ENCODE assay signal across 10 cellular contexts in the genomic region with DNA sequence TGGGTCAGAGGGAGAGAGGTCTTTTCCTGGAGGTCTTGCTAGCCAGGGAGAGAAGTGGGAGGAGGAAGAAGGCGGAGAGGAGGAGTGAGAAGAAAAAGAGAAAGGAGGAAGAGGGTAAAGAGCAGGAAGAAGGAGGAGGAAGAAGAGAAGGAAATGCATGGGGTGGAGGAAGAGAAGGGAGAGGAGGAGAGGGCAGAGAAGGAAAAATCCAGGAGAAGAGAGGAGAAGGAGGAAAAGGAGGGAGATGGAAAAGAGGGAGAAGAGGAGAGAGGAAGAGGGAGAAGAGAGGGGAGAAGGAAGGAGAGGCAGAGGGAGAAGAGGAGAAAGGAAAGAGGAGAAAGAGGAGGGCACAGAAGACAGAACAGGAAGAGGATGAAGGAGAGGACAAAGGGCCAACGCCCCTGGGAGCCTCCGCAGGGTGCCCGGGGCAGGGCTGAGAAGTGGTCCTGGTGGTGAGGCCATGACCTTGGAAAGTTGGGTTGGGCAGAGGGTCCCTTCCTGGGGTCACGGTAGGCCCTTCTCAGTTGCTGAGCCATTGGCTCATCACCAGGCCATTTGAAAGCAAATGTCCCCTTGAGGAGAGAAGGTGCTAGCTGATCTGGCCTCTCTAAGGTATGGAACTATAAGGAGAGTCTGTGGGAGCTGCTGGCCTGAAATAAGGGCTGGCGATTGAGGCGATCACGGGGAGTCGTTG. TPM values are rescaled to one million over a fixed set of nuclear protein-coding genes. Genes with fewer than 3 reads are reported as not detected.
DNase-seq lines count a peak whose midpoint lies in the region; ATAC-seq and TF ChIP-seq lines count a peak whose summit lies in the region.
"Had no signal": no experiment of that assay in that cellular context is flagged by ENCODE, and none has a peak within 500 bp of the region (broad histone marks: within the 10 kb centered on the region; RNA-seq: fewer than 3 reads in every experiment).

No MANE protein-coding gene starts in this region.

- H2AFZ ChIP-seq in OCI-LY3 (ENCODE audit: low read depth, low read length): no peak overlapping the region
- H2AFZ ChIP-seq in osteoblast (ENCODE audit: low read length): no peak overlapping the region

- peaks cover 19% of the 10 kb centered on the region for H3K27me3 ChIP-seq in OCI-LY3 (ENCODE audit: low read depth, low read length)
- peaks cover 21% of the 10 kb centered on the region for H3K27me3 ChIP-seq in effector memory CD4-positive, alpha-beta T cell (replicated peaks; ENCODE audit: control insufficient read depth, insufficient read depth, low read length, poor library complexity, severe bottlenecking)
- peaks cover 8% of the 10 kb centered on the region for H3K27me3 ChIP-seq in osteoblast (ENCODE audit: insufficient read depth, low read length)

- H3K9ac ChIP-seq in OCI-LY3 (ENCODE audit: low read length): no peak overlapping the region

- H3K9me3 ChIP-seq in OCI-LY3 (ENCODE audit: insufficient read depth, low read length) (no peaks in the 10 kb centered on the region), osteoblast (ENCODE audit: low read depth, low read length) (no peaks in the 10 kb centered on the region)
- H3K9me3 ChIP-seq in effector memory CD4-positive, alpha-beta T cell (ENCODE audit: control insufficient read depth, low read length): no peaks in the 10 kb centered on the region

- H4K20me1 ChIP-seq in OCI-LY3 (ENCODE audit: insufficient read depth, low read length) (no peaks in the 10 kb centered on the region), osteoblast (ENCODE audit: insufficient read depth, low read length) (no peaks in the 10 kb centered on the region)

- H3K4me2 ChIP-seq in OCI-LY3 (ENCODE audit: low read length): peak overlapping the region; percentile 71
- H3K4me2 ChIP-seq in osteoblast (ENCODE audit: insufficient read depth, low read length): peak overlapping the region; percentile 55

- intact Hi-C loops in posterior vena cava (cut with DNase I): no loop called here

- H3K4me1 ChIP-seq in OCI-LY3 (ENCODE audit: low read length) (no peaks in the 10 kb centered on the region), osteoblast (ENCODE audit: insufficient read depth, low read length) (peaks cover 22% of the 10 kb centered on the region)
- H3K4me1 ChIP-seq in effector memory CD4-positive, alpha-beta T cell (ENCODE audit: control insufficient read depth, insufficient read depth, low read length, poor library complexity, severe bottlenecking): peaks cover 13% of the 10 kb centered on the region

- H3K4me3 ChIP-seq in GM12864 (ENCODE audit: low read depth, low read length) (0 out of 2 replicates have a peak overlapping the region, but pooled peaks have one; percentile 32), OCI-LY3 (ENCODE audit: low read length) (peak overlapping the region; percentile 69), osteoblast (ENCODE audit: insufficient read depth, low read length) (no peak overlapping the region)
- H3K4me3 ChIP-seq in effector memory CD4-positive, alpha-beta T cell (ENCODE audit: insufficient read depth, low read depth, low read length, poor library complexity, severe bottlenecking): peak overlapping the region; percentile 39

- H3K36me3 ChIP-seq in OCI-LY3 (replicated peaks; ENCODE audit: low read depth, low read length): no peaks in the 10 kb centered on the region
- no peaks in the 10 kb centered on the region for H3K36me3 ChIP-seq in effector memory CD4-positive, alpha-beta T cell (ENCODE audit: control insufficient read depth, insufficient read depth, low read length)
- H3K36me3 ChIP-seq in osteoblast (ENCODE audit: insufficient read depth, low read length): no peaks in the 10 kb centered on the region

- H3K27ac ChIP-seq in OCI-LY3 (ENCODE audit: low read length): no peak overlapping the region
- no peak overlapping the region for H3K27ac ChIP-seq in effector memory CD4-positive, alpha-beta T cell (ENCODE audit: insufficient read depth, low read length, poor library complexity, severe bottlenecking)
- no peak overlapping the region for H3K27ac ChIP-seq in osteoblast (ENCODE audit: low read depth, low read length)

- TF ChIP-seq CTCF in GM12864 (IDR thresholded peaks at IDR 0.05; ENCODE audit: low read depth, low read length, missing control alignments) (no peak), OCI-LY3 (IDR thresholded peaks at IDR 0.05; ENCODE audit: low read depth, low read length) (no peak), osteoblast (IDR thresholded peaks at IDR 0.05; ENCODE audit: extremely low read depth, low read depth, low read length) (no peak)

- no peak for DNase-seq in GM12864 (ENCODE audit: low read depth)
- no peak for DNase-seq in effector memory CD4-positive, alpha-beta T cell
- no peak for DNase-seq in osteoblast (ENCODE audit: insufficient read length, low spot score, missing footprints)
- DNase-seq in posterior vena cava (ENCODE audit: low spot score): no peak
- DNase-seq: GF-D8 had no signal

- no peak for ATAC-seq in HG03439 (IDR thresholded peaks at IDR 0.05; ENCODE audit: unreplicated experiment)
- ATAC-seq in HG02610 (IDR thresholded peaks at IDR 0.05; ENCODE audit: unreplicated experiment): no peak
- ATAC-seq in HG03280 (IDR thresholded peaks at IDR 0.05; ENCODE audit: unreplicated experiment): no peak

- no peaks in the 10 kb centered on the region for H3K79me2 ChIP-seq in OCI-LY3 (ENCODE audit: low read length)
- H3K79me2 ChIP-seq in osteoblast (ENCODE audit: insufficient read depth, low read length): peaks cover 35% of the 10 kb centered on the region

RNA-seq across cellular contexts. Expression of a gene that starts 1.2 kb away (rescaled TPM):
- total RNA-seq in osteoblast (5.1 and 16.5 TPM in 2 replicates), posterior vena cava (10 to 100 TPM; 27.8 to 48.0 TPM)

RNA-seq across cellular contexts. Expression of a gene that starts 37.5 kb away (rescaled TPM):
- total RNA-seq in osteoblast: not detected in 2 replicates
- total RNA-seq in posterior vena cava: not detected
- total RNA-seq: lung microvascular endothelial cell had no signal

RNA-seq across cellular contexts. Expression of a gene that starts 51.1 kb away (rescaled TPM):
- total RNA-seq in osteoblast (0.29 and 0.36 TPM in 2 replicates), posterior vena cava (under 1 TPM; 0.37 to 0.62 TPM)
- total RNA-seq: lung microvascular endothelial cell had no signal
